In genomic region chr11:115933564-115933963, GRCh38 we compare ENCODE assay signal across 19 cellular contexts.
"Had no signal": no experiment of that assay in that cellular context is flagged by ENCODE, and none has a peak within 500 bp of the region (broad histone marks: within the 10 kb centered on the region; RNA-seq: fewer than 3 reads in every experiment).

No MANE protein-coding gene starts in this region.

- H3K27ac ChIP-seq: breast epithelium, Peyer's patch had no signal

- H3K4me1 ChIP-seq: breast epithelium, Peyer's patch had no signal

- DNase-seq: activated CD4-positive, alpha-beta T cell treated with anti-CD3 and anti-CD28 coated beads for 4 hours; activated CD8-positive, alpha-beta memory T cell treated with anti-CD3 and anti-CD28 coated beads, Interleukin-2, amount 50 U/mL, for 4 hours; activated CD8-positive, alpha-beta T cell treated with anti-CD3 and anti-CD28 coated beads for 36 hours; activated gamma-delta T cell treated with Interleukin-2 at 50 U/mL for 16 hours; activated naive CD4-positive, alpha-beta T cell treated with anti-CD3 and anti-CD28 coated beads, Interleukin-2, amount 10 ng/mL, durations not matched to agents 7 days and 5 days; activated naive CD8-positive, alpha-beta T cell treated with anti-CD3 and anti-CD28 coated beads for 36 hours; activated T-cell treated with anti-CD3 and anti-CD28 coated beads, Interleukin-2, amount 50 U/mL, for 72 hours; anterior cingulate cortex; caudate nucleus; KG1; NCI-H1048; NCI-H1417 treated with DMSO at 0.1 percent for 48 hours; NCI-H1694; NCI-H2029; NCI-H2107; NK-92 treated with Interleukin-12 subunit alpha and Interleukin-12 subunit beta, amount 100 ng/mL, for 24 hours; Peyer's patch; SHP77 treated with DMSO at 0.1 percent for 48 hours had no signal

- H3K9me3 ChIP-seq: breast epithelium, Peyer's patch had no signal

- H3K27me3 ChIP-seq: breast epithelium, Peyer's patch had no signal

- H3K36me3 ChIP-seq: breast epithelium, Peyer's patch had no signal

- H3K4me3 ChIP-seq: breast epithelium, Peyer's patch had no signal
